1 cellular context compared by ENCODE assay signal in genomic region chr15:30984542-30984941, GRCh38.
TF ChIP-seq lines count a peak whose summit lies in the region.

No MANE protein-coding gene starts in this region.

TF ChIP-seq in SK-N-SH, 30 proteins besides CTCF, POLR2A, EP300 and RAD21 (continued from another document):
- TF ChIP-seq ZBTB33 (IDR thresholded peaks at IDR 0.05; ENCODE audit: borderline replicate concordance, low read depth), result no peak
- TF ChIP-seq RCOR1 (IDR thresholded peaks at IDR 0.05; ENCODE audit: low read length), result 0 out of 2 replicates have a peak, but pooled peaks have one; percentile 38
- TF ChIP-seq TCF12 (IDR thresholded peaks at IDR 0.05), result no peak
- no peak for TF ChIP-seq MAX (IDR thresholded peaks at IDR 0.05; ENCODE audit: low read depth)
- no peak for TF ChIP-seq TAF1 (IDR thresholded peaks at IDR 0.05; ENCODE audit: borderline replicate concordance, low read depth, low read length)
- TF ChIP-seq RXRA (IDR thresholded peaks at IDR 0.05; ENCODE audit: borderline replicate concordance, low read depth), result no peak
- no peak for TF ChIP-seq EZH2phosphoT487 (IDR thresholded peaks at IDR 0.05; ENCODE audit: borderline replicate concordance, low read depth)
- no peak for TF ChIP-seq USF2 (IDR thresholded peaks at IDR 0.05; ENCODE audit: borderline replicate concordance, low read depth, low read length)
- TF ChIP-seq MEF2A (IDR thresholded peaks at IDR 0.05; ENCODE audit: borderline replicate concordance, low read depth), result no peak
- TF ChIP-seq GATA2 (CRISPR knock-in tag; IDR thresholded peaks at IDR 0.05), result peak; percentile 85
- no peak for TF ChIP-seq MXI1 (IDR thresholded peaks at IDR 0.05; ENCODE audit: low read depth, low read length)
